In the genomic region with DNA sequence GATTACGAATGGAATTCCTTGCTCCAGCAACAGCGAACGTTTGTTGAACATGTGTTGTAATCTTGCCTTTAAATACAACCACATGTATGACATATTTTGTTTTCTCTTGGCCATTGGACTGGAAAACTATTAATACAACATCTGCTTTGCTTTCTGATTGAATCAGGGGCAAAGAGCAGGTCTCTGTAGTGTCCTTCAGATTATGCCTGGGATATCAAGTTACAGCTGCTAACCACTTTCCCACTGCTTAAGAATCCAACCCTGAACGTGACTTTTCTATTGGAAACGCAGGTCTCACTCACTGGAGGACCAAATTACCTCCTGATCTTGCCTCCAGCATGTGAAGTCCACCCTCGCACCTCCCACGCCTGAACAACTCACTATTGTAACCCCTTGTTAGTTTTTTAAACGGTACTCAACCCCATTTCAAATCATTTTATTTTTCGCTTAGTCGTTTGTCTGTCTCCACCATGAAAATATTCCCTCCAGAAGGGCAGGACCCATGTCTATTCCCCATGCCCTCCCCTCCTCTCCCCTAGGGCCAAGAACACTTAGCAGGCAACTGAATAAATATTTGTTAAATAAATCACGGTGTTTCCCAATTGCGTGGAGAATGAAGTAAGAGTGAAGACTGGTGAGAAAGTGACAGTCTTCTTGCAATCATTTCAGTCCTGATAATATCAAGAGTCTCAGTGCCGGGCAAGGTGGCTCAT, we compare ENCODE assay signal across 8 cellular contexts. TPM values are rescaled to one million over a fixed set of nuclear protein-coding genes. Genes with fewer than 3 reads are reported as not detected.
DNase-seq lines count a peak whose midpoint lies in the region; ATAC-seq and TF ChIP-seq lines count a peak whose summit lies in the region.

No MANE protein-coding gene starts in this region.

- H3K4me1 ChIP-seq in HUES48 (ENCODE audit: control insufficient read depth, insufficient read depth, low read length) = peaks cover 21% of the 10 kb centered on the region
- peaks cover 11 to 12% of the 10 kb centered on the region in 2 experiments; a peak in 2 of 4 replicates for H3K4me1 ChIP-seq in SK-N-SH (ENCODE audit: control insufficient read depth in 1 of 2, insufficient read depth in 2 of 2, low read depth in 1 of 2, low read length in 1 of 2)
- peaks cover 0 to 54% (median 30%) of the 10 kb centered on the region in 12 donors for H3K4me1 ChIP-seq in heart left ventricle
- peaks cover 10 to 40% (median 37%) of the 10 kb centered on the region in 4 donors for H3K4me1 ChIP-seq in stomach

- H3K4me3 ChIP-seq in HUES48 (ENCODE audit: low read depth, low read length) = no peak overlapping the region
- no peak overlapping the region for H3K4me3 ChIP-seq in SK-N-SH (ENCODE audit: low read depth in 2 of 2, low read length in 1 of 2)
- peak overlapping the region in 4 of 12 donors; percentile 7 to 32 (median 10) for H3K4me3 ChIP-seq in heart left ventricle
- H3K4me3 ChIP-seq in stomach = no peak overlapping the region

- H3F3A ChIP-seq in SK-N-SH (replicated peaks; ENCODE audit: insufficient read depth) = no peaks in the 10 kb centered on the region

- DNase-seq in SK-N-SH (peak; percentile 66), heart left ventricle (peak in 2 of 5 donors; percentile 36 to 48), stomach (no peak), ureter (ENCODE audit: low spot score) (no peak), 8988T (no peak)

- no peak overlapping the region for H2AFZ ChIP-seq in SK-N-SH (ENCODE audit: low read depth)

- no peaks in the 10 kb centered on the region for H4K20me1 ChIP-seq in SK-N-SH (ENCODE audit: insufficient read depth)

- peak overlapping the region; percentile 0 for H3K27ac ChIP-seq in HUES48 (ENCODE audit: low read depth, low read length)
- H3K27ac ChIP-seq in SK-N-SH (ENCODE audit: low read depth in 2 of 2, low read length in 1 of 2) = peak overlapping the region; percentile 17 to 29; a peak in 2 of 4 replicates
- peak overlapping the region in 11 of 12 donors; percentile 4 to 86 (median 67) for H3K27ac ChIP-seq in heart left ventricle
- peak overlapping the region; percentile 43 to 83 (median 65) for H3K27ac ChIP-seq in stomach

- CTCF ChIA-PET in SK-N-SH (lab: Yijun Ruan, JAX) = interaction anchor here (1.1 kb wide), 2 partner anchors 11 to 80 kb away, joined by 3 read pairs; no protein-coding TSS in a partner anchor

- peak overlapping the region; percentile 39 for H3K4me2 ChIP-seq in SK-N-SH

- H3K27me3 ChIP-seq in HUES48 (ENCODE audit: control insufficient read depth, insufficient read depth, low read length) (no peaks in the 10 kb centered on the region), SK-N-SH (ENCODE audit: insufficient read depth) (no peaks in the 10 kb centered on the region), heart left ventricle (no peaks in the 10 kb centered on the region), stomach (no peaks in the 10 kb centered on the region)

- H3K36me3 ChIP-seq in HUES48 (ENCODE audit: control insufficient read depth, insufficient read depth, low read length) (no peaks in the 10 kb centered on the region), SK-N-SH (replicated peaks in 1 of 2; ENCODE audit: control insufficient read depth in 1 of 2, insufficient read depth in 2 of 2, low read length in 1 of 2) (no peaks in the 10 kb centered on the region), heart left ventricle (no peaks in the 10 kb centered on the region), stomach (no peaks in the 10 kb centered on the region)

- POLR2A ChIA-PET in SK-N-SH (lab: Yijun Ruan, JAX) = no interaction called here

- H3K79me2 ChIP-seq in SK-N-SH (ENCODE audit: insufficient read depth) = no peaks in the 10 kb centered on the region

- peak; percentile 56 to 74 (median 68) for ATAC-seq in heart left ventricle
- no peak for ATAC-seq in GM19452 (IDR thresholded peaks at IDR 0.05; ENCODE audit: unreplicated experiment)
- ATAC-seq in HG02852 (IDR thresholded peaks at IDR 0.05; ENCODE audit: unreplicated experiment) = no peak

- TF ChIP-seq EP300 in SK-N-SH (IDR thresholded peaks at IDR 0.05; ENCODE audit: borderline replicate concordance in 1 of 2, low read depth in 1 of 2, low read length in 1 of 2) (no peak; a peak in 1 of 4 replicates), stomach (IDR thresholded peaks at IDR 0.05) (no peak)

- 17% methylated on average over 13 of the region's 13 CpGs for WGBS in SK-N-SH (ENCODE audit: low lambda C conversion rate)
- 49 to 53% (median 53%) methylated on average over 13 of the region's 13 CpGs for WGBS in heart left ventricle, 4 donors
- 27 to 36% (median 33%) methylated on average over 13 of the region's 13 CpGs for WGBS in stomach, 5 donors

- intact Hi-C loops in heart left ventricle (cut with DNase I) = loop anchor here in 2 of 10 donors (10.0 kb wide), 2 partner anchors 51 to 59 kb away; no protein-coding TSS in a partner anchor
- intact Hi-C loops in stomach (cut with DNase I; ENCODE audit: low total_unique reads) = no loop called here

- no peaks in the 10 kb centered on the region for H3K9me3 ChIP-seq in HUES48 (ENCODE audit: control insufficient read depth, insufficient read depth, low read length)
- no peaks in the 10 kb centered on the region for H3K9me3 ChIP-seq in SK-N-SH
- H3K9me3 ChIP-seq in heart left ventricle = no peaks in the 10 kb centered on the region
- H3K9me3 ChIP-seq in stomach = no peaks in the 10 kb centered on the region

- H3K9me2 ChIP-seq in SK-N-SH = no peaks in the 10 kb centered on the region

- TF ChIP-seq RAD21 in SK-N-SH (IDR thresholded peaks at IDR 0.05; ENCODE audit: low read length) = no peak

- TF ChIP-seq CTCF in SK-N-SH (IDR thresholded peaks at IDR 0.05) = no peak
- no peak for TF ChIP-seq CTCF in heart left ventricle (IDR thresholded peaks at IDR 0.05)
- no peak for TF ChIP-seq CTCF in stomach (IDR thresholded peaks at IDR 0.05)

- TF ChIP-seq POLR2A in heart left ventricle (IDR thresholded peaks at IDR 0.05) = no peak
- no peak for TF ChIP-seq POLR2A in stomach (IDR thresholded peaks at IDR 0.05)

- no peak overlapping the region for H3K9ac ChIP-seq in HUES48 (ENCODE audit: low read depth, low read length)
- H3K9ac ChIP-seq in SK-N-SH = no peak overlapping the region

TF ChIP-seq in SK-N-SH, 30 proteins besides CTCF, POLR2A, EP300 and RAD21:
- peak; percentile 87 for TF ChIP-seq TCF12 (IDR thresholded peaks at IDR 0.05)
- TF ChIP-seq, protein P1, sequence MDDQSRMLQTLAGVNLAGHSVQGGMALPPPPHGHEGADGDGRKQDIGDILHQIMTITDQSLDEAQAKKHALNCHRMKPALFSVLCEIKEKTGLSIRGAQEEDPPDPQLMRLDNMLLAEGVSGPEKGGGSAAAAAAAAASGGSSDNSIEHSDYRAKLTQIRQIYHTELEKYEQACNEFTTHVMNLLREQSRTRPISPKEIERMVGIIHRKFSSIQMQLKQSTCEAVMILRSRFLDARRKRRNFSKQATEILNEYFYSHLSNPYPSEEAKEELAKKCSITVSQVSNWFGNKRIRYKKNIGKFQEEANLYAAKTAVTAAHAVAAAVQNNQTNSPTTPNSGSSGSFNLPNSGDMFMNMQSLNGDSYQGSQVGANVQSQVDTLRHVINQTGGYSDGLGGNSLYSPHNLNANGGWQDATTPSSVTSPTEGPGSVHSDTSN (IDR thresholded peaks at IDR 0.05) = peak; percentile 4; the same call in 1 of the 2 replicates
- 0 out of 2 replicates have a peak, but pooled peaks have one; percentile 11 for TF ChIP-seq NFIC (IDR thresholded peaks at IDR 0.05; ENCODE audit: borderline replicate concordance)
- 0 out of 2 replicates have a peak, but pooled peaks have one; percentile 3 for TF ChIP-seq MXI1 (IDR thresholded peaks at IDR 0.05; ENCODE audit: low read depth, low read length)
- no peak for TF ChIP-seq TEAD4 (IDR thresholded peaks at IDR 0.05; ENCODE audit: borderline replicate concordance, insufficient read depth)
- TF ChIP-seq, protein P2, sequence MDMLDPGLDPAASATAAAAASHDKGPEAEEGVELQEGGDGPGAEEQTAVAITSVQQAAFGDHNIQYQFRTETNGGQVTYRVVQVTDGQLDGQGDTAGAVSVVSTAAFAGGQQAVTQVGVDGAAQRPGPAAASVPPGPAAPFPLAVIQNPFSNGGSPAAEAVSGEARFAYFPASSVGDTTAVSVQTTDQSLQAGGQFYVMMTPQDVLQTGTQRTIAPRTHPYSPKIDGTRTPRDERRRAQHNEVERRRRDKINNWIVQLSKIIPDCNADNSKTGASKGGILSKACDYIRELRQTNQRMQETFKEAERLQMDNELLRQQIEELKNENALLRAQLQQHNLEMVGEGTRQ (IDR thresholded peaks at IDR 0.05; ENCODE audit: borderline replicate concordance, low read depth, low read length) = no peak
- peak; percentile 80 for TF ChIP-seq CHD2 (IDR thresholded peaks at IDR 0.05; ENCODE audit: low read length, partially characterized antibody)
- TF ChIP-seq POLR2AphosphoS5 (IDR thresholded peaks at IDR 0.05; ENCODE audit: low read depth, low read length) = peak; percentile 52; the same call in 1 of the 2 replicates
- no peak for TF ChIP-seq ELF1 (IDR thresholded peaks at IDR 0.05)
- no peak for TF ChIP-seq TAF1 (IDR thresholded peaks at IDR 0.05; ENCODE audit: borderline replicate concordance, low read depth, low read length)
- no peak for TF ChIP-seq NRF1 (IDR thresholded peaks at IDR 0.05; ENCODE audit: low read depth, low read length)
- TF ChIP-seq GATA2 (CRISPR knock-in tag; IDR thresholded peaks at IDR 0.05) = peak; percentile 47; the same call in 1 of the 2 replicates
- TF ChIP-seq RCOR1 (IDR thresholded peaks at IDR 0.05; ENCODE audit: low read length) = peak; percentile 98

RNA-seq across cellular contexts. Expression of a gene that starts 57.4 kb away (rescaled TPM):
- 3.3 and 4.6 TPM in 2 replicates for polyA plus RNA-seq in SK-N-SH (2012; rRNA removed)
- polyA plus RNA-seq in SK-N-SH (2012; cell fraction: cytosol; rRNA removed) = 4.1 and 4.5 TPM in 2 replicates
- 13.6 and 18.2 TPM in 2 replicates for polyA plus RNA-seq in SK-N-SH (2012; cell fraction: nucleus; rRNA removed)
- total RNA-seq in heart left ventricle = 10 to 100 TPM; 16.3 to 38.3 (median 32.4) TPM
- polyA plus RNA-seq in heart left ventricle = 1 to 10 TPM; 8.0 to 8.3 TPM
- 10 to 100 TPM in 4 of 5 donors, 1 to 10 TPM in 1; 9.8 to 81.6 (median 47.8) TPM for total RNA-seq in stomach
- 1 to 10 TPM; 4.3 to 5.1 (median 4.5) TPM for polyA plus RNA-seq in stomach
- total RNA-seq in ureter = 115 TPM

Comparison
In these comparisons a context has a peak if more than half of its experiments do, and no peak if none do; other contexts are left out.
1. H3K27ac ChIP-seq: peak in every context shown above with its lines; median percentile 67 in heart left ventricle; 65 in stomach; 23 in SK-N-SH; 0 in HUES48.
2. ATAC-seq: peak in heart left ventricle (4 of 4); none in GM19452 (single experiment) and HG02852 (single experiment).